14 cellular contexts compared by ENCODE assay signal in the genomic region with DNA sequence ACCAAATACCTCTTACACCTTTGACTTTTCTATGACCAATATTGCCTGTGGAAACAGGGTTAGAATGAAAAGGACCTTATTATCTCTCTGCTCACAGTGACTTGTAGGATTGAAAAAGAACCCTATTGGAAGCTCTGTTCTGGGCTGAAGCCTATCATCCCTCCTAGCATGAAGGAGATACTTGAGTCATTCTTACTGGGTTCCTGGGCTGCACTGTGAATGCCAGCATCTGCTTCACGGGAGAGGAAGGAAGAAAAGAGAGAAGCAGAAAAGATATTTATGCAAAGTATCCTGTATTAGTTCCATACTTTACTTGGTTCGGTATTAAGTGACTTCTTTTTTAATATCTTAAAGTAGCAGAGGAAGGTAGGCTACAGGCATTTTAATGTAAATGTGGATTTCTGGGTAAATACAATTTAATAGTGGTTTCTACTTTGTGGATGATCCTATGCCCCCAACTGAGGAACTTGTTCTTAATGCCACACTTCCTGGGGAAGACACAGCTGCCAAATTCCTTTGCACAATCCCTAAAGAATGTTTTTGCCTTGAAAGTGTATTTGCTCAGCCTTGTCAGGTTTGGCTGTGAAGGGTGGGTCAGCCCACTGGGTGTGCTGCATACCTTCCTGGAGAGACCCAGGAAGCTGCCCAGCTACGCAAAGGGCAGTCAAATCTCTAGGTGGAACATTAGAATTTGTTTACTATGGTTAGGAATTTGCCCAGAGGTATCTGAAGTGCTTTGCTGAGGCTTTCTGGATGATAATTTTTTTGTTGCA. TPM values are rescaled to one million over a fixed set of nuclear protein-coding genes. Genes with fewer than 3 reads are reported as not detected.
DNase-seq lines count a peak whose midpoint lies in the region; ATAC-seq, FAIRE-seq and TF ChIP-seq lines count a peak whose summit lies in the region.
"Had no signal": no experiment of that assay in that cellular context is flagged by ENCODE, and none has a peak within 500 bp of the region (broad histone marks: within the 10 kb centered on the region; RNA-seq: fewer than 3 reads in every experiment).

No MANE protein-coding gene starts in this region.

- TF ChIP-seq POLR2A in A549 (IDR thresholded peaks at IDR 0.05; ENCODE audit: low read length): no peak
- no peak for TF ChIP-seq POLR2A in tibial nerve (IDR thresholded peaks at IDR 0.05)

- ATAC-seq in A549: peak; percentile 83 to 94
- no peak for ATAC-seq in GM19351 (IDR thresholded peaks at IDR 0.05; ENCODE audit: unreplicated experiment)
- ATAC-seq: left lobe of liver had no signal

- 0 out of 5 replicates have a peak, but pooled peaks of 1 of the 2 experiments have one; percentile 15 for TF ChIP-seq RAD21 in A549 (conservative IDR thresholded peaks at IDR 0.05 in 1 of 2, IDR thresholded peaks at IDR 0.05 in 1 of 2)

- POLR2A ChIA-PET in A549 (lab: Yijun Ruan, JAX): no interaction called here

- H3K9me3 ChIP-seq in A549 (no peaks in the 10 kb centered on the region), tibial nerve (no peaks in the 10 kb centered on the region)

- no peaks in the 10 kb centered on the region for H3K27me3 ChIP-seq in tibial nerve

- H3K4me2 ChIP-seq in A549: peak overlapping the region; percentile 64

- peaks cover 26% of the 10 kb centered on the region for H3K4me1 ChIP-seq in A549
- no peaks in the 10 kb centered on the region for H3K4me1 ChIP-seq in tibial nerve

- peak; percentile 26 to 51; a peak in 1 of 5 replicates for TF ChIP-seq EP300 in A549 (IDR thresholded peaks at IDR 0.05)
- no peak for TF ChIP-seq EP300 in tibial nerve (IDR thresholded peaks at IDR 0.05)

- WGBS in A549 (ENCODE audit: missing lambda C conversion rate): 1% methylated on average over 3 of the region's 3 CpGs
- 45 to 60% methylated on average over 3 of the region's 3 CpGs for WGBS in tibial nerve, 2 donors

- FAIRE-seq in A549 (lab: Jason Lieb, UNC): no peak

- TF ChIP-seq CTCF in A549 (IDR thresholded peaks at IDR 0.05) (no peak), choroid plexus epithelial cell (conservative IDR thresholded peaks at IDR 0.05; ENCODE audit: low read depth, low read length) (no peak), tibial nerve (IDR thresholded peaks at IDR 0.05) (no peak)

- H3K36me3 ChIP-seq in tibial nerve: no peaks in the 10 kb centered on the region

- CTCF ChIA-PET in A549 (lab: Yijun Ruan, JAX): interaction anchor here (1.0 to 1.4 kb wide), 2 partner anchors 28 to 43 kb away, joined by 3 to 4 read pairs; no protein-coding TSS in a partner anchor

- peak; percentile 14 to 87 for DNase-seq in A549 (ENCODE audit: low read depth in 1 of 2, low spot score in 1 of 2)
- DNase-seq in LHCN-M2 (ENCODE audit: low read depth): peak; percentile 9
- DNase-seq in choroid plexus epithelial cell (ENCODE audit: low read depth): peak; percentile 68
- DNase-seq in kidney tubule cell (ENCODE audit: low spot score): peak; percentile 92
- no peak for DNase-seq in stimulated activated CD8-positive, alpha-beta memory T cell treated with anti-CD3 and anti-CD28 coated beads, Interleukin-4, amount 100 ng/mL, for 48 hours
- no peak for DNase-seq in tibial nerve (ENCODE audit: low spot score in 2 of 2)
- no peak for DNase-seq in NCI-H345 (lab: John Stamatoyannopoulos, UW)
- DNase-seq: activated CD4-positive, alpha-beta T cell treated with anti-CD3 and anti-CD28 coated beads for 4 hours; activated naive CD4-positive, alpha-beta T cell treated with Interleukin-2 at 50 U/mL for 16 hours; effector CD4-positive, alpha-beta T cell; GDM1 had no signal

- H3K27ac ChIP-seq in A549 (peak overlapping the region; percentile 71 to 76), tibial nerve (no peak overlapping the region)

- H3K4me3 ChIP-seq in A549: no peak overlapping the region
- H3K4me3 ChIP-seq in choroid plexus epithelial cell (ENCODE audit: low read depth, low read length): no peak overlapping the region
- H3K4me3 ChIP-seq in tibial nerve: no peak overlapping the region

TF ChIP-seq in A549, 52 proteins besides CTCF, POLR2A, EP300 and RAD21:
- TF ChIP-seq PHF8 (IDR thresholded peaks at IDR 0.05; ENCODE audit: borderline replicate concordance, low read depth) (no peak), CEBPB (IDR thresholded peaks at IDR 0.05) (peak in 1 of 2 experiments; percentile 69; a peak in 2 of 4 replicates), RNF2 (IDR thresholded peaks at IDR 0.05; ENCODE audit: borderline replicate concordance, low read depth) (no peak), CBX2 (IDR thresholded peaks at IDR 0.05; ENCODE audit: borderline replicate concordance, low read depth) (no peak), ZSCAN20 (CRISPR knock-in tag; IDR thresholded peaks at IDR 0.05) (no peak), SREBF2 (IDR thresholded peaks at IDR 0.05) (no peak), ESRRA (IDR thresholded peaks at IDR 0.05; ENCODE audit: borderline replicate concordance, low read length) (no peak), JUN (IDR thresholded peaks at IDR 0.05) (peak in 1 of 2 experiments; percentile 49; a peak in 1 of 5 replicates), ZNF302 (CRISPR knock-in tag; IDR thresholded peaks at IDR 0.05) (no peak), GATA3 (IDR thresholded peaks at IDR 0.05; ENCODE audit: borderline replicate concordance) (peak; percentile 38; the same call in 1 of the 2 replicates)
- TF ChIP-seq, protein P1, sequence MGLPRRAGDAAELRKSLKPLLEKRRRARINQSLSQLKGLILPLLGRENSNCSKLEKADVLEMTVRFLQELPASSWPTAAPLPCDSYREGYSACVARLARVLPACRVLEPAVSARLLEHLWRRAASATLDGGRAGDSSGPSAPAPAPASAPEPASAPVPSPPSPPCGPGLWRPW (IDR thresholded peaks at IDR 0.05): no peak

RNA-seq across cellular contexts. Expression of a gene that starts 13.7 kb away (rescaled TPM):
- polyA plus RNA-seq in A549 (2011; rRNA removed) (1.0 and 1.4 TPM in 2 replicates), A549 (2017; fragmentation: RNase III; extraction: RNeasy Plus Mini Kit Qiagen cat#74134 plus additional on column Dnase treatment) (0.06 to 0.17 TPM (median 0.17 TPM) in 3 replicates)
- 0.06 and 0.13 TPM in 2 replicates for polyA plus RNA-seq in A549 (2012; cell fraction: cytosol; rRNA removed)
- 0.07 and 0.11 TPM in 2 replicates for polyA plus RNA-seq in A549 (2012; cell fraction: nucleus; rRNA removed)
- 0.24 and 0.58 TPM in 2 replicates for polyA minus RNA-seq in A549 (2011; rRNA and poly(A)+ RNA removed)
- total RNA-seq in LHCN-M2 (2014; rRNA removed) (not detected in 2 replicates), tibial nerve (not detected)
- not detected for polyA plus RNA-seq in LHCN-M2 (2012)
- total RNA-seq: left lobe of liver had no signal
- polyA plus RNA-seq: AG04450 had no signal

Comparison
In these comparisons a context has a peak if more than half of its experiments do, and no peak if none do; other contexts are left out.
1. DNase-seq: peak in A549 (2 of 2), LHCN-M2 (single experiment), choroid plexus epithelial cell (single experiment) and kidney tubule cell (single experiment); none in stimulated activated CD8-positive, alpha-beta memory T cell treated with anti-CD3 and anti-CD28 coated beads, Interleukin-4, amount 100 ng/mL, for 48 hours (single experiment), tibial nerve (0 of 2) and NCI-H345 (single experiment).
2. H3K27ac ChIP-seq: peak in A549 (2 of 2); none in tibial nerve (0 of 4).